16 cellular contexts compared by ENCODE assay signal in the genomic region with DNA sequence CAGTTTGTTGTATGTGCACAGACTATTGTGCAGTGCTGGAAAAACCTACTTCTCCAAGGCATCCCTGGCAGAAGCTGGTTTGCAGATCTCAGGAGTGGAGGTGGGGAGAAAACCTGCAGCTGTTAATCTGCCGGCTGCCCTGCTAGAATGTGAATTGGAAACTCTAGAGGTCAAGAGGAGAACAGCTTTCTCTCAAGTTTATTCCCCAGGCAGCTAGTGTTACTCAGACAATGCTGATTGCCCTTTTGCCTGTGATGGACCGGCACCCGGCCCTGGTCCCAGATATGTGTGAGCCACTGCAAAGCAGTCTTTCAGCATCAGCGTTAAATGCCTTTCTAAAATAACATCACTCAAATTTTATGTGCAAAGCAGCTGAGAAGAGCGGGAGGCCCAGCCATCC.
DNase-seq lines count a peak whose midpoint lies in the region; ATAC-seq and TF ChIP-seq lines count a peak whose summit lies in the region.
"Had no signal": no experiment of that assay in that cellular context is flagged by ENCODE, and none has a peak within 500 bp of the region (broad histone marks: within the 10 kb centered on the region; RNA-seq: fewer than 3 reads in every experiment).

No MANE protein-coding gene starts in this region.

- ATAC-seq in WTC11 = peak; percentile 71
- ATAC-seq in right cardiac atrium = peak in 1 of 2 donors; percentile 34
- peak in 3 of 4 donors; percentile 55 to 59 (median 58) for ATAC-seq in psoas muscle
- ATAC-seq in stimulated activated effector memory CD8-positive, alpha-beta T cell treated with anti-CD3 and anti-CD28 coated beads, Interleukin-12 subunit alpha, Interleukin-12 subunit beta, amount 100 ng/mL, for 72 hours = no peak
- ATAC-seq: natural killer cell treated with Interleukin-12 subunit alpha and Interleukin-12 subunit beta and Interleukin-15 and Interleukin-18, amount 100 ng/mL, for 72 hours; stimulated activated memory B cell treated with anti-CD40 and anti-IgM and Interleukin-4, amounts not matched to agents 10 μg/mL and 1 μg/mL and 100 μg/mL, for 72 hours had no signal

- no peak overlapping the region for H3K4me3 Mint-ChIP-seq in WTC11
- H3K4me3 Mint-ChIP-seq in stimulated activated effector memory CD8-positive, alpha-beta T cell treated with anti-CD3 and anti-CD28 coated beads, Interleukin-12 subunit alpha, Interleukin-12 subunit beta, amount 100 ng/mL, for 72 hours = no peak overlapping the region
- H3K4me3 Mint-ChIP-seq: activated CD4-positive, alpha-beta T cell treated with anti-CD3 and anti-CD28 coated beads, Interleukin-2, amount 10 ng/mL, durations not matched to agents 24 days and 14 days; activated T-cell treated with anti-CD3 and anti-CD28 coated beads, Interleukin-2, amount 50 U/mL, for 24 hours; natural killer cell treated with Interleukin-12 subunit alpha and Interleukin-12 subunit beta and Interleukin-15 and Interleukin-18, amount 100 ng/mL, for 72 hours; stimulated activated memory B cell treated with anti-CD40 and anti-IgM and Interleukin-4, amounts not matched to agents 10 μg/mL and 1 μg/mL and 100 μg/mL, for 72 hours; T-helper 2 cell treated with Interferon-gamma antibody and Interleukin-4, amounts not matched to agents 5 μg/mL and 100 μg/mL, for 36 hours had no signal

- WGBS in right cardiac atrium = 49% methylated on average over 5 of the region's 5 CpGs
- WGBS in psoas muscle, 3 donors = 16 to 27% (median 24%) methylated on average over 5 of the region's 5 CpGs

- H3K9me3 Mint-ChIP-seq in WTC11 = peaks cover 7% of the 10 kb centered on the region
- H3K9me3 Mint-ChIP-seq in stimulated activated effector memory CD8-positive, alpha-beta T cell treated with anti-CD3 and anti-CD28 coated beads, Interleukin-12 subunit alpha, Interleukin-12 subunit beta, amount 100 ng/mL, for 72 hours = no peaks in the 10 kb centered on the region
- H3K9me3 Mint-ChIP-seq: activated CD4-positive, alpha-beta T cell treated with anti-CD3 and anti-CD28 coated beads, Interleukin-2, amount 10 ng/mL, durations not matched to agents 24 days and 14 days; activated T-cell treated with anti-CD3 and anti-CD28 coated beads, Interleukin-2, amount 50 U/mL, for 24 hours; natural killer cell treated with Interleukin-12 subunit alpha and Interleukin-12 subunit beta and Interleukin-15 and Interleukin-18, amount 100 ng/mL, for 72 hours; stimulated activated memory B cell treated with anti-CD40 and anti-IgM and Interleukin-4, amounts not matched to agents 10 μg/mL and 1 μg/mL and 100 μg/mL, for 72 hours; T-helper 2 cell treated with Interferon-gamma antibody and Interleukin-4, amounts not matched to agents 5 μg/mL and 100 μg/mL, for 36 hours had no signal

- H3K4me3 ChIP-seq in right cardiac atrium (ENCODE audit: low read length) (no peak overlapping the region), psoas muscle (no peak overlapping the region), MG63 (no peak overlapping the region)
- H3K4me3 ChIP-seq: BLaER1, coronary artery had no signal

- H3K27ac ChIP-seq in right cardiac atrium (ENCODE audit: low read length) = peak overlapping the region; percentile 40
- H3K27ac ChIP-seq in psoas muscle = no peak overlapping the region
- H3K27ac ChIP-seq: BLaER1, coronary artery had no signal

- no peaks in the 10 kb centered on the region for H3K27me3 ChIP-seq in right cardiac atrium (ENCODE audit: control insufficient read depth, insufficient read depth)
- no peaks in the 10 kb centered on the region for H3K27me3 ChIP-seq in psoas muscle (ENCODE audit: insufficient read depth in 3 of 3, low read length in 2 of 3)
- no peaks in the 10 kb centered on the region for H3K27me3 ChIP-seq in MG63
- H3K27me3 ChIP-seq: BLaER1 had no signal

- H3K36me3 Mint-ChIP-seq in WTC11 = no peaks in the 10 kb centered on the region
- no peaks in the 10 kb centered on the region for H3K36me3 Mint-ChIP-seq in stimulated activated effector memory CD8-positive, alpha-beta T cell treated with anti-CD3 and anti-CD28 coated beads, Interleukin-12 subunit alpha, Interleukin-12 subunit beta, amount 100 ng/mL, for 72 hours
- H3K36me3 Mint-ChIP-seq: natural killer cell treated with Interleukin-12 subunit alpha and Interleukin-12 subunit beta and Interleukin-15 and Interleukin-18, amount 100 ng/mL, for 72 hours; stimulated activated memory B cell treated with anti-CD40 and anti-IgM and Interleukin-4, amounts not matched to agents 10 μg/mL and 1 μg/mL and 100 μg/mL, for 72 hours had no signal

- no peaks in the 10 kb centered on the region for H3K4me1 ChIP-seq in right cardiac atrium (ENCODE audit: control insufficient read depth, insufficient read depth, low read length)
- H3K4me1 ChIP-seq in psoas muscle = peaks cover 10% of the 10 kb centered on the region
- H3K4me1 ChIP-seq: BLaER1 had no signal

- H3K27me3 Mint-ChIP-seq in WTC11 (ENCODE audit: low read depth) = no peaks in the 10 kb centered on the region

- TF ChIP-seq CTCF in WTC11 (IDR thresholded peaks at IDR 0.05) = no peak
- no peak for TF ChIP-seq CTCF in psoas muscle (IDR thresholded peaks at IDR 0.05)

- DNase-seq in LHCN-M2 (ENCODE audit: low read depth) = peak; percentile 70
- no peak for DNase-seq in WTC11 (ENCODE audit: low spot score)
- DNase-seq in right cardiac atrium = no peak
- no peak for DNase-seq in psoas muscle
- no peak for DNase-seq in NCI-H345 (lab: John Stamatoyannopoulos, UW)
- no peak for DNase-seq in stimulated activated effector memory CD8-positive, alpha-beta T cell treated with anti-CD3 and anti-CD28 coated beads, Interleukin-12 subunit alpha, Interleukin-12 subunit beta, amount 100 ng/mL, for 72 hours (ENCODE audit: low spot score in 2 of 2)
- no peak for DNase-seq in MG63
- DNase-seq: activated CD4-positive, alpha-beta T cell treated with anti-CD3 and anti-CD28 coated beads, Interleukin-2, amount 10 ng/mL, durations not matched to agents 24 days and 14 days; activated T-cell treated with anti-CD3 and anti-CD28 coated beads, Interleukin-2, amount 50 U/mL, for 24 hours; DMS79; NCI-H187 had no signal

- intact Hi-C loops in right cardiac atrium (cut with DNase I) (no loop called here), psoas muscle (cut with DNase I) (no loop called here)

- peaks cover 52% of the 10 kb centered on the region for H3K4me1 Mint-ChIP-seq in WTC11
- no peaks in the 10 kb centered on the region for H3K4me1 Mint-ChIP-seq in stimulated activated effector memory CD8-positive, alpha-beta T cell treated with anti-CD3 and anti-CD28 coated beads, Interleukin-12 subunit alpha, Interleukin-12 subunit beta, amount 100 ng/mL, for 72 hours
- H3K4me1 Mint-ChIP-seq: activated CD4-positive, alpha-beta T cell treated with anti-CD3 and anti-CD28 coated beads, Interleukin-2, amount 10 ng/mL, durations not matched to agents 24 days and 14 days; stimulated activated memory B cell treated with anti-CD40 and anti-IgM and Interleukin-4, amounts not matched to agents 10 μg/mL and 1 μg/mL and 100 μg/mL, for 72 hours had no signal

- no peaks in the 10 kb centered on the region for H3K9me3 ChIP-seq in right cardiac atrium (ENCODE audit: control insufficient read depth, low read length)
- no peaks in the 10 kb centered on the region for H3K9me3 ChIP-seq in psoas muscle
- no peaks in the 10 kb centered on the region; the same call in none of the 2 replicates for H3K9me3 ChIP-seq in MG63
- H3K9me3 ChIP-seq: BLaER1 had no signal

- peak overlapping the region; percentile 88 for H3K27ac Mint-ChIP-seq in WTC11
- H3K27ac Mint-ChIP-seq in stimulated activated effector memory CD8-positive, alpha-beta T cell treated with anti-CD3 and anti-CD28 coated beads, Interleukin-12 subunit alpha, Interleukin-12 subunit beta, amount 100 ng/mL, for 72 hours = no peak overlapping the region
- H3K27ac Mint-ChIP-seq: activated CD4-positive, alpha-beta T cell treated with anti-CD3 and anti-CD28 coated beads, Interleukin-2, amount 10 ng/mL, durations not matched to agents 24 days and 14 days; activated T-cell treated with anti-CD3 and anti-CD28 coated beads, Interleukin-2, amount 50 U/mL, for 24 hours; natural killer cell treated with Interleukin-12 subunit alpha and Interleukin-12 subunit beta and Interleukin-15 and Interleukin-18, amount 100 ng/mL, for 72 hours; stimulated activated memory B cell treated with anti-CD40 and anti-IgM and Interleukin-4, amounts not matched to agents 10 μg/mL and 1 μg/mL and 100 μg/mL, for 72 hours; T-helper 2 cell treated with Interferon-gamma antibody and Interleukin-4, amounts not matched to agents 5 μg/mL and 100 μg/mL, for 36 hours had no signal

- POLR2A ChIA-PET in WTC11 (lab: Charles Lee) = interaction anchor here (0.6 to 1.5 kb wide), 2 partner anchors 135 to 176 kb away, joined by 5 read pairs; no protein-coding TSS in a partner anchor

- no peaks in the 10 kb centered on the region for H3K36me3 ChIP-seq in psoas muscle (ENCODE audit: insufficient read depth in 1 of 2, low read depth in 1 of 2)
- no peaks in the 10 kb centered on the region for H3K36me3 ChIP-seq in MG63
- H3K36me3 ChIP-seq: BLaER1 had no signal

- CTCF ChIA-PET in WTC11 (lab: Charles Lee) = interaction anchor here (0.5 to 2.0 kb wide), 6 partner anchors 17 to 234 kb away, joined by 3 to 9 read pairs (median 3); no protein-coding TSS in a partner anchor

TF ChIP-seq in WTC11, 78 proteins besides CTCF, POLR2A, EP300 and RAD21 (continues in another document):
- TF ChIP-seq TP53 (CRISPR knock-in tag; IDR thresholded peaks at IDR 0.05) (no peak), ZBTB21 (CRISPR knock-in tag; IDR thresholded peaks at IDR 0.05; ENCODE audit: borderline replicate concordance) (no peak), ELF4 (CRISPR knock-in tag; IDR thresholded peaks at IDR 0.05; ENCODE audit: low read depth) (no peak)
- TF ChIP-seq, protein P1, sequence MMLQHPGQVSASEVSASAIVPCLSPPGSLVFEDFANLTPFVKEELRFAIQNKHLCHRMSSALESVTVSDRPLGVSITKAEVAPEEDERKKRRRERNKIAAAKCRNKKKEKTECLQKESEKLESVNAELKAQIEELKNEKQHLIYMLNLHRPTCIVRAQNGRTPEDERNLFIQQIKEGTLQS (CRISPR knock-in tag; conservative IDR thresholded peaks at IDR 0.05) = no peak
- TF ChIP-seq, protein P2, sequence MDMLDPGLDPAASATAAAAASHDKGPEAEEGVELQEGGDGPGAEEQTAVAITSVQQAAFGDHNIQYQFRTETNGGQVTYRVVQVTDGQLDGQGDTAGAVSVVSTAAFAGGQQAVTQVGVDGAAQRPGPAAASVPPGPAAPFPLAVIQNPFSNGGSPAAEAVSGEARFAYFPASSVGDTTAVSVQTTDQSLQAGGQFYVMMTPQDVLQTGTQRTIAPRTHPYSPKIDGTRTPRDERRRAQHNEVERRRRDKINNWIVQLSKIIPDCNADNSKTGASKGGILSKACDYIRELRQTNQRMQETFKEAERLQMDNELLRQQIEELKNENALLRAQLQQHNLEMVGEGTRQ (CRISPR knock-in tag; IDR thresholded peaks at IDR 0.05) = no peak
